9 cellular contexts compared by ENCODE assay signal in the genomic region with DNA sequence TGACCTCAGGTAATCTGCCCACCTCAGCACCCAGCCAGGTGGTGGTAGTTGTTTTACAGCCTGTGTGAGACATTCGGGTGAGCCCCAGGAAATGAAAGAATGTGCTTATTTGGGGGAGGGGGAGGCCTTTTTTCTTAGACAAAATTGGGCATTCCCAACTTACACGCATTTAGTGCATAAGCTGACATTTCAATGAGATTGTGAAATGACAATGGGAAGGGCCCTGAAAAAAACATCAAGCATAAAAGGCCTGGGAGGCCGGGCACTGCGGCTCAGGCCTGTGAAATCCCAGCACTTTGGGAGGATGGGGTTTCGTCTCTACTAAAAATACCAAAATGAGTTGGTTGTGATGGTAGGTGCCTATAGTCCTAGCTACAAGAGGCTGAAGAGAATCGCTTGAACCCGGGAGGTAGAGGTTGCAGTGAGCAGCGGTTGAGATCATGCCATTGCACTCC. TPM values are rescaled to one million over a fixed set of nuclear protein-coding genes. Genes with fewer than 3 reads are reported as not detected.
DNase-seq lines count a peak whose midpoint lies in the region; ATAC-seq and TF ChIP-seq lines count a peak whose summit lies in the region.
"Had no signal": no experiment of that assay in that cellular context is flagged by ENCODE, and none has a peak within 500 bp of the region (broad histone marks: within the 10 kb centered on the region; RNA-seq: fewer than 3 reads in every experiment).

No MANE protein-coding gene starts in this region.

- H3K4me3 Mint-ChIP-seq in activated CD4-positive, alpha-beta T cell treated with anti-CD3 and anti-CD28 coated beads, Interleukin-2, amount 10 ng/mL, durations not matched to agents 24 days and 14 days, result peak overlapping the region; percentile 35
- H3K4me3 Mint-ChIP-seq in neural progenitor cell, result no peak overlapping the region

- H3K27me3 Mint-ChIP-seq in activated CD4-positive, alpha-beta T cell treated with anti-CD3 and anti-CD28 coated beads, Interleukin-2, amount 10 ng/mL, durations not matched to agents 24 days and 14 days, result no peaks in the 10 kb centered on the region
- peaks cover 2% of the 10 kb centered on the region for H3K27me3 Mint-ChIP-seq in neural progenitor cell (ENCODE audit: insufficient read depth, low read depth)

- H2AFZ ChIP-seq in neural progenitor cell (replicated peaks), result no peak overlapping the region

- H3K79me2 ChIP-seq in neural progenitor cell (ENCODE audit: low read depth), result peaks cover 38% of the 10 kb centered on the region

- H3K36me3 ChIP-seq in SK-N-MC (ENCODE audit: insufficient read depth, low read length) (peaks cover 67% of the 10 kb centered on the region), neural progenitor cell (peaks cover 43% of the 10 kb centered on the region)

- peaks cover 35% of the 10 kb centered on the region for H3K4me1 Mint-ChIP-seq in activated CD4-positive, alpha-beta T cell treated with anti-CD3 and anti-CD28 coated beads, Interleukin-2, amount 10 ng/mL, durations not matched to agents 24 days and 14 days
- peaks cover 23% of the 10 kb centered on the region for H3K4me1 Mint-ChIP-seq in neural progenitor cell

- H3K36me3 Mint-ChIP-seq in activated CD4-positive, alpha-beta T cell treated with anti-CD3 and anti-CD28 coated beads, Interleukin-2, amount 10 ng/mL, durations not matched to agents 24 days and 14 days (ENCODE audit: low read depth), result peaks cover 73% of the 10 kb centered on the region
- H3K36me3 Mint-ChIP-seq in neural progenitor cell, result peaks cover 40% of the 10 kb centered on the region

- peak overlapping the region; percentile 65 for H3K27ac Mint-ChIP-seq in activated CD4-positive, alpha-beta T cell treated with anti-CD3 and anti-CD28 coated beads, Interleukin-2, amount 10 ng/mL, durations not matched to agents 24 days and 14 days
- H3K27ac Mint-ChIP-seq in neural progenitor cell, result no peak overlapping the region

- peaks cover 58% of the 10 kb centered on the region for H4K20me1 ChIP-seq in neural progenitor cell (ENCODE audit: low read depth)

- H3K27ac ChIP-seq in SK-N-MC (peak overlapping the region; percentile 96), neural progenitor cell (peak overlapping the region; percentile 77)

- TF ChIP-seq CTCF in neural progenitor cell (IDR thresholded peaks at IDR 0.05), result no peak

- no peak overlapping the region for H3K4me2 ChIP-seq in neural progenitor cell

- H3K4me3 ChIP-seq in SK-N-MC (no peak overlapping the region), neural progenitor cell (no peak overlapping the region)

- H3K4me1 ChIP-seq in neural progenitor cell, result peaks cover 15% of the 10 kb centered on the region

- H3K9me3 Mint-ChIP-seq in activated CD4-positive, alpha-beta T cell treated with anti-CD3 and anti-CD28 coated beads, Interleukin-2, amount 10 ng/mL, durations not matched to agents 24 days and 14 days, result no peaks in the 10 kb centered on the region
- H3K9me3 Mint-ChIP-seq in neural progenitor cell, result no peaks in the 10 kb centered on the region

- no peak for DNase-seq in activated CD4-positive, alpha-beta T cell treated with anti-CD3 and anti-CD28 coated beads, Interleukin-2, amount 10 ng/mL, durations not matched to agents 24 days and 14 days
- DNase-seq in activated CD4-positive, alpha-beta T cell treated with anti-CD3 and anti-CD28 coated beads, Interleukin-2, amount 50 U/mL, for 48 hours, result no peak
- no peak for DNase-seq in SK-N-MC (ENCODE audit: low read depth, low spot score)
- DNase-seq in neural progenitor cell (ENCODE audit: low spot score), result no peak
- no peak for DNase-seq in dedifferentiated amniotic fluid mesenchymal stem cell (ENCODE audit: extremely low spot score)
- DNase-seq: NCI-H187 treated with DMSO at 0.1 percent for 48 hours, right cardiac atrium, substantia nigra had no signal

- no peak overlapping the region for H3K9ac ChIP-seq in SK-N-MC (ENCODE audit: insufficient read length)
- no peak overlapping the region for H3K9ac ChIP-seq in neural progenitor cell

- intact Hi-C loops in activated CD4-positive, alpha-beta T cell treated with anti-CD3 and anti-CD28 coated beads, Interleukin-2, amount 10 ng/mL, durations not matched to agents 24 days and 14 days (cut with micrococcal nuclease), result no loop called here

- no peak for ATAC-seq in HG02642 (IDR thresholded peaks at IDR 0.05; ENCODE audit: poor library complexity, unreplicated experiment)

- no peaks in the 10 kb centered on the region for H3K27me3 ChIP-seq in neural progenitor cell

- H3K9me3 ChIP-seq in SK-N-MC (ENCODE audit: low read depth, low read length), result no peaks in the 10 kb centered on the region
- no peaks in the 10 kb centered on the region for H3K9me3 ChIP-seq in neural progenitor cell (ENCODE audit: low read depth)

- H3F3A ChIP-seq in neural progenitor cell (ENCODE audit: low read depth), result peaks cover 88% of the 10 kb centered on the region

RNA-seq across cellular contexts. Expression of gene GAS5, which starts 5.0 kb away (rescaled TPM):
- total RNA-seq in activated CD4-positive, alpha-beta T cell treated with anti-CD3 and anti-CD28 coated beads, Interleukin-2, amount 10 ng/mL, durations not matched to agents 24 days and 14 days, result 695 and 703 TPM in 2 replicates
- 585 and 950 TPM in 2 replicates for total RNA-seq in neural progenitor cell (ENCODE audit: low replicate concordance)

RNA-seq across cellular contexts. Expression of gene ZBTB37, which starts 5.4 kb away (rescaled TPM):
- 8.7 and 9.1 TPM in 2 replicates for total RNA-seq in activated CD4-positive, alpha-beta T cell treated with anti-CD3 and anti-CD28 coated beads, Interleukin-2, amount 10 ng/mL, durations not matched to agents 24 days and 14 days
- 13.9 and 19.4 TPM in 2 replicates for total RNA-seq in neural progenitor cell (ENCODE audit: low replicate concordance)

RNA-seq across cellular contexts. Expression of gene CENPL, which starts 38.1 kb away (rescaled TPM):
- total RNA-seq in activated CD4-positive, alpha-beta T cell treated with anti-CD3 and anti-CD28 coated beads, Interleukin-2, amount 10 ng/mL, durations not matched to agents 24 days and 14 days, result 23.2 and 24.4 TPM in 2 replicates
- total RNA-seq in neural progenitor cell (ENCODE audit: low replicate concordance), result 33.4 and 37.7 TPM in 2 replicates

RNA-seq across cellular contexts. Expression of gene DARS2, which starts 38.3 kb away (rescaled TPM):
- total RNA-seq in activated CD4-positive, alpha-beta T cell treated with anti-CD3 and anti-CD28 coated beads, Interleukin-2, amount 10 ng/mL, durations not matched to agents 24 days and 14 days, result 47.6 and 52.2 TPM in 2 replicates
- 35.7 and 56.0 TPM in 2 replicates for total RNA-seq in neural progenitor cell (ENCODE audit: low replicate concordance)

RNA-seq across cellular contexts. Expression of gene SERPINC1, which starts 54.3 kb away (rescaled TPM):
- not detected in 2 replicates for total RNA-seq in activated CD4-positive, alpha-beta T cell treated with anti-CD3 and anti-CD28 coated beads, Interleukin-2, amount 10 ng/mL, durations not matched to agents 24 days and 14 days
- total RNA-seq in neural progenitor cell (ENCODE audit: low replicate concordance), result not detected in 2 replicates
